ENCODE assay signal across 12 cellular contexts in the genomic region with DNA sequence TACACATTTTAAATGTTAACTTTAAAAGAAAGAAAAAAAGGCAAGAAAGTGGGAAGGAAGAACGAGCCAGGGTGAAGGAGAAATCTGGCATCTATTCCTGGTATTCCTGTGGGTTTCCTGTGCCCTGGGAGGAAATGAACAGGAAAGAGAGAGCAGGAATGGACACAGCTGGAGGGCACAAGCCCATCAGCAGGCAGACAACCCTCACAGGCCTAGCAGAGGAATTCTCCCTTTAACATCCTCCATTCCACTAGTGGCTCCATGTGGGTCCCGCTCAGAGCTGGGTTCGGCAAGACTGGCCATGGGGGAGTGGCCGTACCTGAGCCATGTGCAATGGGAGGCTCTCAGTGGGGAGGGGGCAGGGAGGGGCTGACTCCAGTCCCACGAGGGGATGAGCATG. TPM values are rescaled to one million over a fixed set of nuclear protein-coding genes. Genes with fewer than 3 reads are reported as not detected.
DNase-seq lines count a peak whose midpoint lies in the region; ATAC-seq and TF ChIP-seq lines count a peak whose summit lies in the region.
"Had no signal": no experiment of that assay in that cellular context is flagged by ENCODE, and none has a peak within 500 bp of the region (broad histone marks: within the 10 kb centered on the region; RNA-seq: fewer than 3 reads in every experiment).

No MANE protein-coding gene starts in this region.

- intact Hi-C loops in activated CD8-positive, alpha-beta T cell treated with anti-CD3 and anti-CD28 coated beads for 36 hours (cut with micrococcal nuclease), result no loop called here
- intact Hi-C loops in ascending aorta (cut with DNase I), result no loop called here

- no peaks in the 10 kb centered on the region for H3K9me3 Mint-ChIP-seq in activated CD8-positive, alpha-beta T cell treated with anti-CD3 and anti-CD28 coated beads, Interleukin-2, amount 10 ng/mL, durations not matched to agents 7 days and 5 days (ENCODE audit: insufficient read depth)
- no peaks in the 10 kb centered on the region for H3K9me3 Mint-ChIP-seq in activated CD8-positive, alpha-beta T cell treated with anti-CD3 and anti-CD28 coated beads for 36 hours

- 73% methylated on average over 5 of the region's 5 CpGs for WGBS in lung, 2 donors
- WGBS in suprapubic skin, result 84% methylated on average over 5 of the region's 5 CpGs

- H3K27me3 ChIP-seq in ascending aorta (no peaks in the 10 kb centered on the region), lung (ENCODE audit: control insufficient read depth, insufficient read depth) (no peaks in the 10 kb centered on the region), suprapubic skin (no peaks in the 10 kb centered on the region)

- peak overlapping the region; percentile 39 for H3K27ac Mint-ChIP-seq in activated CD8-positive, alpha-beta T cell treated with anti-CD3 and anti-CD28 coated beads, Interleukin-2, amount 10 ng/mL, durations not matched to agents 7 days and 5 days
- no peak overlapping the region for H3K27ac Mint-ChIP-seq in activated CD8-positive, alpha-beta T cell treated with anti-CD3 and anti-CD28 coated beads for 36 hours

- ATAC-seq in activated CD8-positive, alpha-beta T cell treated with anti-CD3 and anti-CD28 coated beads, Interleukin-2, amount 10 ng/mL, durations not matched to agents 7 days and 5 days, result no peak
- ATAC-seq in activated CD8-positive, alpha-beta T cell treated with anti-CD3 and anti-CD28 coated beads for 36 hours, result no peak
- ATAC-seq in lung (ENCODE audit: insufficient read depth, low FRiP score) (no peak), GM18870 (IDR thresholded peaks at IDR 0.05; ENCODE audit: unreplicated experiment) (no peak)

- no peak for TF ChIP-seq EP300 in suprapubic skin (IDR thresholded peaks at IDR 0.05)

- POLR2A ChIA-PET in activated CD8-positive, alpha-beta T cell treated with anti-CD3 and anti-CD28 coated beads, Interleukin-2, amount 10 ng/mL, durations not matched to agents 7 days and 5 days (lab: Charles Lee), result interaction anchor here (11.0 kb wide), 1 partner anchor 31 kb away, joined by 136 read pairs; the partner anchor contains the start of genes CKLF and TK2
- POLR2A ChIA-PET in activated CD8-positive, alpha-beta T cell treated with anti-CD3 and anti-CD28 coated beads for 36 hours (lab: Charles Lee), result interaction anchor here (1.5 to 9.4 kb wide), 2 partner anchors 31 to 84 kb away, joined by 4 to 78 read pairs; partner anchors contain the start of genes CKLF and TK2

- H3K36me3 Mint-ChIP-seq in activated CD8-positive, alpha-beta T cell treated with anti-CD3 and anti-CD28 coated beads, Interleukin-2, amount 10 ng/mL, durations not matched to agents 7 days and 5 days (ENCODE audit: low read depth), result peaks cover 5% of the 10 kb centered on the region
- no peaks in the 10 kb centered on the region for H3K36me3 Mint-ChIP-seq in activated CD8-positive, alpha-beta T cell treated with anti-CD3 and anti-CD28 coated beads for 36 hours (ENCODE audit: low read depth)

- no peak for TF ChIP-seq POLR2A in suprapubic skin (IDR thresholded peaks at IDR 0.05)

- H3K4me1 Mint-ChIP-seq in activated CD8-positive, alpha-beta T cell treated with anti-CD3 and anti-CD28 coated beads, Interleukin-2, amount 10 ng/mL, durations not matched to agents 7 days and 5 days (ENCODE audit: low read depth), result peaks cover 94% of the 10 kb centered on the region
- peaks cover 85% of the 10 kb centered on the region for H3K4me1 Mint-ChIP-seq in activated CD8-positive, alpha-beta T cell treated with anti-CD3 and anti-CD28 coated beads for 36 hours (ENCODE audit: low read depth)

- no peak for TF ChIP-seq CTCF in activated CD8-positive, alpha-beta T cell treated with anti-CD3 and anti-CD28 coated beads for 36 hours (IDR thresholded peaks at IDR 0.05)
- TF ChIP-seq CTCF in ascending aorta (IDR thresholded peaks at IDR 0.05) (no peak), lung (IDR thresholded peaks at IDR 0.05; ENCODE audit: control extremely low read depth, extremely low read depth) (no peak), suprapubic skin (IDR thresholded peaks at IDR 0.05) (no peak)

- H3K36me3 ChIP-seq in ascending aorta (peaks cover 0 to 1% of the 10 kb centered on the region in 2 donors), lung (ENCODE audit: control insufficient read depth in 2 of 2, insufficient read depth in 2 of 2, low read length in 2 of 2) (peaks cover 0 to 6% of the 10 kb centered on the region in 2 donors), suprapubic skin (peaks cover 2% of the 10 kb centered on the region)

- H3K4me3 ChIP-seq in ascending aorta (no peak overlapping the region), lung (no peak overlapping the region), suprapubic skin (no peak overlapping the region)

- H3K4me3 Mint-ChIP-seq in activated CD8-positive, alpha-beta T cell treated with anti-CD3 and anti-CD28 coated beads, Interleukin-2, amount 10 ng/mL, durations not matched to agents 7 days and 5 days, result no peak overlapping the region
- H3K4me3 Mint-ChIP-seq in activated CD8-positive, alpha-beta T cell treated with anti-CD3 and anti-CD28 coated beads for 36 hours, result no peak overlapping the region

- no peak for DNase-seq in activated CD8-positive, alpha-beta T cell treated with anti-CD3 and anti-CD28 coated beads, Interleukin-2, amount 10 ng/mL, durations not matched to agents 7 days and 5 days
- DNase-seq in activated CD8-positive, alpha-beta T cell treated with anti-CD3 and anti-CD28 coated beads for 36 hours, result no peak
- no peak for DNase-seq in ascending aorta (ENCODE audit: low spot score in 2 of 2)
- DNase-seq in lung (ENCODE audit: low spot score), result no peak
- no peak for DNase-seq in suprapubic skin (ENCODE audit: low spot score in 2 of 2)
- DNase-seq in NOMO-1 (lab: John Stamatoyannopoulos, UW; ENCODE audit: unreplicated experiment in 2 of 2), result no peak
- no peak for DNase-seq in dedifferentiated amniotic fluid mesenchymal stem cell (ENCODE audit: extremely low spot score)
- DNase-seq: activated T-cell treated with anti-CD3 and anti-CD28 coated beads, Interleukin-2, amount 50 U/mL, for 1 hour; Kasumi-1; stimulated activated CD4-positive, alpha-beta T cell treated with anti-CD3 and anti-CD28 coated beads, Interleukin-4, amount 100 ng/mL, for 1 hour had no signal

- H3K4me1 ChIP-seq in ascending aorta (peaks cover 19 to 43% of the 10 kb centered on the region in 2 donors), lung (ENCODE audit: control insufficient read depth in 2 of 2, insufficient read depth in 2 of 2, low read length in 2 of 2) (peaks cover 14 to 47% of the 10 kb centered on the region in 2 donors), suprapubic skin (peaks cover 77% of the 10 kb centered on the region)

- no peaks in the 10 kb centered on the region for H3K9me3 ChIP-seq in ascending aorta
- no peaks in the 10 kb centered on the region for H3K9me3 ChIP-seq in lung (ENCODE audit: control insufficient read depth in 2 of 2, insufficient read depth in 1 of 2, low read length in 1 of 2)
- H3K9me3 ChIP-seq in suprapubic skin, result no peaks in the 10 kb centered on the region

- no peaks in the 10 kb centered on the region for H3K27me3 Mint-ChIP-seq in activated CD8-positive, alpha-beta T cell treated with anti-CD3 and anti-CD28 coated beads, Interleukin-2, amount 10 ng/mL, durations not matched to agents 7 days and 5 days (ENCODE audit: low read depth)
- H3K27me3 Mint-ChIP-seq in activated CD8-positive, alpha-beta T cell treated with anti-CD3 and anti-CD28 coated beads for 36 hours, result no peaks in the 10 kb centered on the region

- CTCF ChIA-PET in activated CD8-positive, alpha-beta T cell treated with anti-CD3 and anti-CD28 coated beads, Interleukin-2, amount 10 ng/mL, durations not matched to agents 7 days and 5 days (lab: Charles Lee), result interaction anchor here (6.9 kb wide), 1 partner anchor 33 kb away, joined by 63 read pairs; the partner anchor contains the start of genes CKLF and TK2
- CTCF ChIA-PET in activated CD8-positive, alpha-beta T cell treated with anti-CD3 and anti-CD28 coated beads for 36 hours (lab: Charles Lee), result interaction anchor here (1.1 to 5.3 kb wide), 3 partner anchors 37 to 44 kb away, joined by 3 to 26 read pairs (median 3); no protein-coding TSS in a partner anchor

- H3K27ac ChIP-seq in ascending aorta, result peak overlapping the region; percentile 98 to 99
- peak overlapping the region; percentile 1 to 91 for H3K27ac ChIP-seq in lung (ENCODE audit: low read depth in 1 of 2, low read length in 1 of 2)
- peak overlapping the region; percentile 78 for H3K27ac ChIP-seq in suprapubic skin

RNA-seq across cellular contexts. Expression of gene TK2, which starts 30.4 kb away (rescaled TPM):
- 1 to 10 TPM; 5.7 to 6.4 TPM for total RNA-seq in activated CD8-positive, alpha-beta T cell treated with anti-CD3 and anti-CD28 coated beads, Interleukin-2, amount 10 ng/mL, durations not matched to agents 7 days and 5 days
- total RNA-seq in activated CD8-positive, alpha-beta T cell treated with anti-CD3 and anti-CD28 coated beads for 36 hours, result 1 to 10 TPM; 3.2 to 4.4 TPM
- total RNA-seq in ascending aorta (21.5 TPM), lung (10 to 100 TPM; 33.2 to 37.7 TPM), suprapubic skin (10 to 100 TPM; 13.6 to 27.0 (median 19.7) TPM)
- 10 to 100 TPM; 13.1 to 16.8 TPM for polyA plus RNA-seq in lung

RNA-seq across cellular contexts. Expression of gene CKLF, which starts 32.9 kb away (rescaled TPM):
- 100 to 1,000 TPM; 137 to 139 TPM for total RNA-seq in activated CD8-positive, alpha-beta T cell treated with anti-CD3 and anti-CD28 coated beads, Interleukin-2, amount 10 ng/mL, durations not matched to agents 7 days and 5 days
- total RNA-seq in activated CD8-positive, alpha-beta T cell treated with anti-CD3 and anti-CD28 coated beads for 36 hours, result 10 to 100 TPM; 99.0 to 99.7 TPM
- total RNA-seq in ascending aorta, result not detected
- total RNA-seq in lung, result 10 to 100 TPM; 43.8 to 48.5 TPM
- 100 to 1,000 TPM in 1 of 2 donors, 10 to 100 TPM in 1; 43.1 to 133 TPM for polyA plus RNA-seq in lung
- 10 to 100 TPM; 15.4 to 33.7 (median 21.4) TPM for total RNA-seq in suprapubic skin

RNA-seq across cellular contexts. Expression of gene CMTM1, which starts 46.8 kb away (rescaled TPM):
- total RNA-seq in activated CD8-positive, alpha-beta T cell treated with anti-CD3 and anti-CD28 coated beads, Interleukin-2, amount 10 ng/mL, durations not matched to agents 7 days and 5 days, result 10 to 100 TPM; 13.6 to 15.0 TPM
- 1 to 10 TPM; 5.4 to 6.2 TPM for total RNA-seq in activated CD8-positive, alpha-beta T cell treated with anti-CD3 and anti-CD28 coated beads for 36 hours
- total RNA-seq in ascending aorta (not detected), lung (1 to 10 TPM; 3.7 to 7.5 TPM), suprapubic skin (1 to 10 TPM in 3 of 4 donors, under 1 TPM in 1; 0.97 to 1.6 (median 1.5) TPM)
- 1 to 10 TPM in 1 of 2 donors, under 1 TPM in 1; 0.41 to 2.0 TPM for polyA plus RNA-seq in lung

RNA-seq across cellular contexts. Expression of gene CMTM2, which starts 59.8 kb away (rescaled TPM):
- total RNA-seq in activated CD8-positive, alpha-beta T cell treated with anti-CD3 and anti-CD28 coated beads, Interleukin-2, amount 10 ng/mL, durations not matched to agents 7 days and 5 days, result under 1 TPM; 0.68 to 0.82 TPM
- under 1 TPM in 1 of 2 experiments, not detected in 1; 0.29 TPM for total RNA-seq in activated CD8-positive, alpha-beta T cell treated with anti-CD3 and anti-CD28 coated beads for 36 hours
- total RNA-seq in ascending aorta (not detected), lung (1 to 10 TPM; 2.2 to 3.7 TPM), suprapubic skin (not detected)
- 10 to 100 TPM in 1 of 2 donors, 1 to 10 TPM in 1; 2.0 to 14.1 TPM for polyA plus RNA-seq in lung
- total RNA-seq: osteocyte had no signal

Comparison
In these comparisons a context has a peak if more than half of its experiments do, and no peak if none do; other contexts are left out.
1. H3K27ac ChIP-seq: peak in every context shown above with its lines; median percentile 98 in ascending aorta; 78 in suprapubic skin; 46 in lung.
2. RNA of gene CKLF, which starts 32.9 kb away (total RNA-seq): 137 to 139 TPM in activated CD8-positive, alpha-beta T cell treated with anti-CD3 and anti-CD28 coated beads, Interleukin-2, amount 10 ng/mL, durations not matched to agents 7 days and 5 days, 99.0 to 99.7 TPM in activated CD8-positive, alpha-beta T cell treated with anti-CD3 and anti-CD28 coated beads for 36 hours, 43.8 to 48.5 TPM in lung and 15.4 to 33.7 TPM in suprapubic skin; not detected in ascending aorta (single experiment); every median in the first group is over 10 times any median in the second.